25 cellular contexts compared by ENCODE assay signal in genomic region chr7:3678411-3678810, GRCh38.
DNase-seq lines count a peak whose midpoint lies in the region; ATAC-seq and FAIRE-seq lines count a peak whose summit lies in the region.
"Had no signal": no experiment of that assay in that cellular context is flagged by ENCODE, and none has a peak within 500 bp of the region (broad histone marks: within the 10 kb centered on the region; RNA-seq: fewer than 3 reads in every experiment).

No MANE protein-coding gene starts in this region.

- peak; percentile 95 for FAIRE-seq in urothelium cell line (lab: Jason Lieb, UNC)
- FAIRE-seq: A204.1, A549, D721Med had no signal

- ATAC-seq in GM18868 (IDR thresholded peaks at IDR 0.05; ENCODE audit: unreplicated experiment) = no peak
- ATAC-seq: A549; CD8-positive, alpha-beta T cell had no signal

- no peak for DNase-seq in urothelium cell line (ENCODE audit: low spot score)
- DNase-seq: 8988T; ACHN; AML-193; BE2C; C1 segment of cervical spinal cord; Caco-2; Calu3; CD4-positive, alpha-beta memory T cell; CD4-positive, alpha-beta T cell; CD4-positive, CD25-positive, alpha-beta regulatory T cell; CD8-positive, alpha-beta memory T cell; CD8-positive, alpha-beta T cell; COR-L47; DMS 273 treated with DMSO at 0.1 percent for 48 hours; DMS153; DMS53; DMS79; DMS79 treated with DMSO at 0.1 percent for 48 hours; DND-41; EL had no signal
